8 cellular contexts compared by ENCODE assay signal in the genomic region with DNA sequence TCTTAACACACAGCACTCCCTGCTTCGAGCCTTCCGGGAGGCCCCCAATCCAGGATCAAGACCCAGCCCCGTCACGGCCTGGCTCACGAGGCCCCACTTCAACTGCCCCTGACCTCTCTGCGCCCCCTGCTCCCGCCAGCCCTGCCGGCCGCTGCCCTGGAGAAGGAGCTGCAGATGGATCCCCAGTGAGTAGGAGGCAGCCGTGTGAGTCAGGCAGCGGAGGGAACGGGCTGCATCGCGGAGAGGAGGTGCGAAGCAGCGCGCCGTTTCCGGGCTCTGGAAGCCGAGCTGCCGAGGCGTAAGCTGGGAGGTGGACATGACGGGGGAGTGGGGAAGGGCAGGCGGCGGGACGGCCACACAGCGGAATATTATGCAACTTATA.
DNase-seq lines count a peak whose midpoint lies in the region; ATAC-seq, FAIRE-seq and TF ChIP-seq lines count a peak whose summit lies in the region.

No MANE protein-coding gene starts in this region.

- H3K4me3 Mint-ChIP-seq in neural progenitor cell, result no peak overlapping the region

- POLR2A ChIA-PET in endothelial cell of umbilical vein (lab: Charles Lee), result no interaction called here

- no TSS peak for BruUV-seq in endothelial cell of umbilical vein (replicated peaks; lab: Mats Ljungman, UMichigan)

- H2AFZ ChIP-seq in endothelial cell of umbilical vein (ENCODE audit: low read depth, low read length) (peak overlapping the region; percentile 15), neural progenitor cell (replicated peaks) (no peak overlapping the region)

- DNase-seq in AG09309 (ENCODE audit: low read depth) (no peak), M059J (ENCODE audit: low read depth) (peak; percentile 42), endothelial cell of umbilical vein (ENCODE audit: low read depth, low spot score) (peak; percentile 50), neural progenitor cell (ENCODE audit: low spot score) (peak; percentile 73)

- intact Hi-C loops in endothelial cell of umbilical vein (cut with micrococcal nuclease), result loop anchor here (1.0 to 5.0 kb wide), 3 partner anchors 87 to 530 kb away; no protein-coding TSS in a partner anchor

- H3K4me3 ChIP-seq in AG09309 (ENCODE audit: control insufficient read depth, low read depth, low read length), result peak overlapping the region; percentile 22
- no peak overlapping the region for H3K4me3 ChIP-seq in endothelial cell of umbilical vein (replicated peaks in 1 of 3; ENCODE audit: insufficient read depth in 1 of 3, low read depth in 1 of 3, low read length in 3 of 3)
- no peak overlapping the region for H3K4me3 ChIP-seq in neural progenitor cell

- H3K27ac ChIP-seq in endothelial cell of umbilical vein (ENCODE audit: insufficient read depth, low read depth, low read length) (no peak overlapping the region), neural progenitor cell (no peak overlapping the region)

- H3K79me2 ChIP-seq in endothelial cell of umbilical vein (ENCODE audit: control insufficient read depth, insufficient read depth, low read length) (no peaks in the 10 kb centered on the region), neural progenitor cell (ENCODE audit: low read depth) (no peaks in the 10 kb centered on the region)

- TF ChIP-seq CTCF in AG09309 (IDR thresholded peaks at IDR 0.05; ENCODE audit: control insufficient read depth, insufficient read depth, low read depth, low read length, missing control alignments) (no peak), endothelial cell of umbilical vein (IDR thresholded peaks at IDR 0.05; ENCODE audit: extremely low read depth in 1 of 2, insufficient read depth in 1 of 2, low read depth in 1 of 2, low read length in 2 of 2) (no peak), neural progenitor cell (IDR thresholded peaks at IDR 0.05) (no peak)

- ATAC-seq in GM19452 (IDR thresholded peaks at IDR 0.05; ENCODE audit: unreplicated experiment) (no peak), GM19467 (IDR thresholded peaks at IDR 0.05; ENCODE audit: unreplicated experiment) (no peak), GM18867 (IDR thresholded peaks at IDR 0.05; ENCODE audit: unreplicated experiment) (no peak), GM21825 (IDR thresholded peaks at IDR 0.05; ENCODE audit: unreplicated experiment) (no peak)

- CTCF ChIA-PET in endothelial cell of umbilical vein (lab: Charles Lee), result interaction anchor here (0.9 to 4.8 kb wide), 10 partner anchors 10 to 934 kb away, joined by 3 to 92 read pairs (median 14); a partner anchor contains a TSS

- H3F3A ChIP-seq in neural progenitor cell (ENCODE audit: low read depth), result peaks cover 37% of the 10 kb centered on the region

- H3K4me2 ChIP-seq in endothelial cell of umbilical vein (ENCODE audit: insufficient read depth, low read length) (peak overlapping the region; percentile 12), neural progenitor cell (peak overlapping the region; percentile 94)

- dilution Hi-C loops in endothelial cell of umbilical vein (cut with MboI; ENCODE audit: extremely low pct_ligation_motif_present, low sequenced_read_pairs), result no loop called here

- H3K9me3 ChIP-seq in endothelial cell of umbilical vein (replicated peaks; ENCODE audit: control insufficient read depth, insufficient read depth, low read length), result no peaks in the 10 kb centered on the region
- no peaks in the 10 kb centered on the region for H3K9me3 ChIP-seq in neural progenitor cell (ENCODE audit: low read depth)

- H3K4me1 Mint-ChIP-seq in neural progenitor cell, result peaks cover 45% of the 10 kb centered on the region

- peak; percentile 37 for FAIRE-seq in endothelial cell of umbilical vein (lab: Jason Lieb, UNC)

- no peaks in the 10 kb centered on the region for H3K36me3 ChIP-seq in endothelial cell of umbilical vein (ENCODE audit: control insufficient read depth in 2 of 2, extremely low read depth in 1 of 2, insufficient read depth in 2 of 2, low read length in 2 of 2)
- no peaks in the 10 kb centered on the region for H3K36me3 ChIP-seq in neural progenitor cell

- H3K27me3 Mint-ChIP-seq in neural progenitor cell (ENCODE audit: insufficient read depth, low read depth), result peaks cover 39% of the 10 kb centered on the region

- H3K9me1 ChIP-seq in endothelial cell of umbilical vein (replicated peaks; ENCODE audit: control insufficient read depth, extremely low read depth, insufficient read depth, low read length), result no peaks in the 10 kb centered on the region

- peaks cover 13% of the 10 kb centered on the region for H3K4me1 ChIP-seq in endothelial cell of umbilical vein (ENCODE audit: control insufficient read depth, extremely low read depth, insufficient read depth, low read length)
- H3K4me1 ChIP-seq in neural progenitor cell, result peaks cover 44% of the 10 kb centered on the region

- no peaks in the 10 kb centered on the region for H3K9me3 Mint-ChIP-seq in neural progenitor cell

- H4K20me1 ChIP-seq in endothelial cell of umbilical vein (replicated peaks; ENCODE audit: control insufficient read depth, extremely low read depth, insufficient read depth, low read length), result no peaks in the 10 kb centered on the region
- H4K20me1 ChIP-seq in neural progenitor cell (ENCODE audit: low read depth), result peaks cover 17% of the 10 kb centered on the region

- no peak overlapping the region for H3K27ac Mint-ChIP-seq in neural progenitor cell

- H3K36me3 Mint-ChIP-seq in neural progenitor cell, result peaks cover 2% of the 10 kb centered on the region

- peaks cover 18 to 34% of the 10 kb centered on the region in 2 experiments for H3K27me3 ChIP-seq in endothelial cell of umbilical vein (ENCODE audit: control insufficient read depth in 2 of 2, insufficient read depth in 2 of 2, low read length in 2 of 2)
- H3K27me3 ChIP-seq in neural progenitor cell, result peaks cover 54% of the 10 kb centered on the region

- no peak overlapping the region for H3K9ac ChIP-seq in endothelial cell of umbilical vein (replicated peaks; ENCODE audit: extremely low read depth, insufficient read depth, low read length)
- no peak overlapping the region for H3K9ac ChIP-seq in neural progenitor cell

- TF ChIP-seq POLR2A in endothelial cell of umbilical vein (IDR thresholded peaks at IDR 0.05; ENCODE audit: low read depth, low read length), result no peak

TF ChIP-seq in endothelial cell of umbilical vein, 7 proteins besides CTCF, POLR2A, EP300 and RAD21:
- TF ChIP-seq MYC (IDR thresholded peaks at IDR 0.05; ENCODE audit: low read depth, low read length), result no peak
- TF ChIP-seq FOS (IDR thresholded peaks at IDR 0.05; ENCODE audit: borderline replicate concordance, insufficient read depth, low read length), result no peak
- no peak for TF ChIP-seq GATA2 (IDR thresholded peaks at IDR 0.05; ENCODE audit: insufficient read depth, insufficient read length, low read depth, low read length)
- TF ChIP-seq POLR2AphosphoS5 (IDR thresholded peaks at IDR 0.05; ENCODE audit: insufficient read depth, low read depth, low read length), result no peak
- TF ChIP-seq, protein P1, sequence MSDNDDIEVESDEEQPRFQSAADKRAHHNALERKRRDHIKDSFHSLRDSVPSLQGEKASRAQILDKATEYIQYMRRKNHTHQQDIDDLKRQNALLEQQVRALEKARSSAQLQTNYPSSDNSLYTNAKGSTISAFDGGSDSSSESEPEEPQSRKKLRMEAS (IDR thresholded peaks at IDR 0.05; ENCODE audit: insufficient read depth, insufficient read length), result no peak
- no peak for TF ChIP-seq JUN (IDR thresholded peaks at IDR 0.05; ENCODE audit: borderline replicate concordance, insufficient read depth, insufficient read length, low read depth)
- no peak for TF ChIP-seq EZH2 (IDR thresholded peaks at IDR 0.05; ENCODE audit: borderline replicate concordance, low read depth, low read length, severe bottlenecking)
TF ChIP-seq in endothelial cell of umbilical vein: peak in this region for 0.
